Comparison of ENCODE assay signal across 9 cellular contexts in genomic region chr17:3893720-3894116, GRCh38. TPM values are rescaled to one million over a fixed set of nuclear protein-coding genes. Genes with fewer than 3 reads are reported as not detected.
DNase-seq lines count a peak whose midpoint lies in the region; ATAC-seq and TF ChIP-seq lines count a peak whose summit lies in the region.
"Had no signal": no experiment of that assay in that cellular context is flagged by ENCODE, and none has a peak within 500 bp of the region (broad histone marks: within the 10 kb centered on the region; RNA-seq: fewer than 3 reads in every experiment).

No MANE protein-coding gene starts in this region.

- TF ChIP-seq CTCF in OCI-LY1 (IDR thresholded peaks at IDR 0.05; ENCODE audit: low read length) (no peak), ovary (IDR thresholded peaks at IDR 0.05) (no peak)

- H3K36me3 ChIP-seq in OCI-LY1 (ENCODE audit: insufficient read depth, low read length) (no peaks in the 10 kb centered on the region), endocrine pancreas (ENCODE audit: control insufficient read depth, insufficient read depth, low read length) (no peaks in the 10 kb centered on the region), ovary (no peaks in the 10 kb centered on the region)

- peak overlapping the region; percentile 72 for H3K4me2 ChIP-seq in OCI-LY1 (ENCODE audit: low read length)

- H3K9ac ChIP-seq in OCI-LY1 (ENCODE audit: low read length) = peak overlapping the region; percentile 72
- H3K9ac ChIP-seq in endocrine pancreas (ENCODE audit: control insufficient read depth, insufficient read depth, low read length) = peak overlapping the region; percentile 35

- H4K20me1 ChIP-seq in OCI-LY1 (ENCODE audit: insufficient read depth, low read length) = no peaks in the 10 kb centered on the region

- H3K27ac ChIP-seq in OCI-LY1 (ENCODE audit: low read depth, low read length, poor library complexity, severe bottlenecking) = no peak overlapping the region
- H3K27ac ChIP-seq in ovary = peak overlapping the region; percentile 66 to 71

- H3K4me3 ChIP-seq in OCI-LY1 (ENCODE audit: low read depth, low read length, poor library complexity, severe bottlenecking) (peak overlapping the region; percentile 70), endocrine pancreas (ENCODE audit: control insufficient read depth, insufficient read depth, low read length) (no peak overlapping the region), ovary (peak overlapping the region; percentile 81)

- H3K79me2 ChIP-seq in OCI-LY1 (ENCODE audit: insufficient read depth, low read length) = no peaks in the 10 kb centered on the region

- TF ChIP-seq EP300 in ovary (IDR thresholded peaks at IDR 0.05) = no peak

- H3K9me3 ChIP-seq in OCI-LY1 (ENCODE audit: low read length) (no peaks in the 10 kb centered on the region), endocrine pancreas (ENCODE audit: control insufficient read depth, low read length) (no peaks in the 10 kb centered on the region), ovary (no peaks in the 10 kb centered on the region)

- H3K4me1 ChIP-seq in OCI-LY1 (ENCODE audit: insufficient read depth, low read length, severe bottlenecking) (peaks cover 22% of the 10 kb centered on the region), endocrine pancreas (ENCODE audit: control insufficient read depth, insufficient read depth, low read length) (peaks cover 5% of the 10 kb centered on the region), ovary (ENCODE audit: insufficient read depth) (peaks cover 23% of the 10 kb centered on the region)

- H3F3A ChIP-seq in OCI-LY1 (ENCODE audit: insufficient read depth, low read length) = no peaks in the 10 kb centered on the region

- intact Hi-C loops in ovary (cut with DNase I) = no loop called here

- peaks cover 8% of the 10 kb centered on the region; the same call in 1 of the 2 replicates for H3K27me3 ChIP-seq in OCI-LY1 (ENCODE audit: insufficient read depth, low read length)
- H3K27me3 ChIP-seq in endocrine pancreas (ENCODE audit: control insufficient read depth, insufficient read depth, low read length) = no peaks in the 10 kb centered on the region
- H3K27me3 ChIP-seq in ovary = no peaks in the 10 kb centered on the region

- DNase-seq in COLO668 (lab: John Stamatoyannopoulos, UW; ENCODE audit: unreplicated experiment) (peak; percentile 24), ovary (no peak), cerebellum (ENCODE audit: low spot score) (no peak), DMS114 treated with DMSO at 0.1 percent for 48 hours (lab: John Stamatoyannopoulos, UW; ENCODE audit: unreplicated experiment) (no peak)

- TF ChIP-seq POLR2A in ovary (IDR thresholded peaks at IDR 0.05) = no peak

- no peaks in the 10 kb centered on the region for H3K9me2 ChIP-seq in OCI-LY1 (ENCODE audit: low read depth, low read length)

- 66 to 74% (median 69%) methylated on average over 7 of the region's 7 CpGs for WGBS in ovary, 3 donors

- no peak for ATAC-seq in GM19328 (IDR thresholded peaks at IDR 0.05; ENCODE audit: unreplicated experiment)
- ATAC-seq in esophagus mucosa = no peak

- no peak overlapping the region for H2AFZ ChIP-seq in OCI-LY1 (ENCODE audit: low read length)

RNA-seq across cellular contexts. Expression of gene CAMKK1, which starts 0.9 kb away (rescaled TPM):
- 10 to 100 TPM in 3 of 7 donors, 1 to 10 TPM in 4; 4.7 to 15.1 (median 9.8) TPM for total RNA-seq in ovary
- polyA plus RNA-seq in ovary = 1 to 10 TPM; 2.8 to 4.6 TPM
- total RNA-seq in esophagus mucosa = 4.2 TPM
- 11.8 TPM for total RNA-seq in cerebellum

RNA-seq across cellular contexts. Expression of gene P2RX1, which starts 22.5 kb away (rescaled TPM):
- 1 to 10 TPM in 2 of 7 donors, under 1 TPM in 5; 0.24 to 3.0 (median 0.65) TPM for total RNA-seq in ovary
- 1 to 10 TPM; 3.2 to 4.6 TPM for polyA plus RNA-seq in ovary
- 0.68 TPM for total RNA-seq in esophagus mucosa
- total RNA-seq in cerebellum = 0.27 TPM
- total RNA-seq: activated CD8-positive, alpha-beta memory T cell treated with anti-CD3 and anti-CD28 coated beads for 36 hours had no signal

RNA-seq across cellular contexts. Expression of gene NCBP3, which starts 47.7 kb away (rescaled TPM):
- 10 to 100 TPM; 15.7 to 43.2 (median 37.6) TPM for total RNA-seq in ovary
- polyA plus RNA-seq in ovary = 10 to 100 TPM; 17.7 to 38.9 TPM
- total RNA-seq in esophagus mucosa = 14.9 TPM
- 49.2 TPM for total RNA-seq in cerebellum
